22 cellular contexts compared by ENCODE assay signal in the genomic region with DNA sequence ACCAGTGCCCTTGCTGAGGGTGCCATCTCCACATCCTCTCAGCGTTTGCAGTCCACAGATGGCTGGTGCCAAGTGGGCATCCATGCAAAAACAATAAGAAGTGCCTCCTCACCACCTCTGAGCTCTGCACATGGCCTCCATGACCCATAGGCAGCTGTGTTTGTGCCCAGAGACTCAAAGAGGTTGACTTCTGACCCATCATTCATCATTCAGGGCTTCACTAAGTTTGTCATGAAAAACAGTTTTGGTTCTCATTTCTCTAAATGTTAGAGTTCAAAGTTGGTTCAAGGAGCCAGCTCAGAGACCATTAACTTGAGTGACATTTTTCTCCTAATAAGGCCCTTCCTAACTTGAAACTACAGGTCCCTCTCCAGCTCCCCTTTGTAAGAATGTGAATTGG.
"Had no signal": no experiment of that assay in that cellular context is flagged by ENCODE, and none has a peak within 500 bp of the region (broad histone marks: within the 10 kb centered on the region; RNA-seq: fewer than 3 reads in every experiment).

No MANE protein-coding gene starts in this region.

- H3K27me3 ChIP-seq: MG63 had no signal

- H3K9me3 ChIP-seq: MG63 had no signal

- H3K27me3 Mint-ChIP-seq: activated CD4-positive, alpha-beta T cell treated with anti-CD3 and anti-CD28 coated beads, Interleukin-2, amount 10 ng/mL, durations not matched to agents 24 days and 14 days; activated CD8-positive, alpha-beta memory T cell treated with anti-CD3 and anti-CD28 coated beads, Interleukin-2, amount 10 ng/mL, durations not matched to agents 7 days and 5 days; activated T-cell treated with anti-CD3 and anti-CD28 coated beads, Interleukin-2, amount 50 U/mL, for 24 hours; T-helper 17 cell had no signal

- H3K36me3 ChIP-seq: MG63 had no signal

- H3K36me3 Mint-ChIP-seq: activated CD8-positive, alpha-beta memory T cell treated with anti-CD3 and anti-CD28 coated beads, Interleukin-2, amount 10 ng/mL, durations not matched to agents 7 days and 5 days; activated naive CD8-positive, alpha-beta T cell; WTC11 had no signal

- ATAC-seq: activated CD8-positive, alpha-beta memory T cell treated with anti-CD3 and anti-CD28 coated beads, Interleukin-2, amount 10 ng/mL, durations not matched to agents 7 days and 5 days; T-helper 17 cell; WTC11 had no signal

- H3K27ac Mint-ChIP-seq: activated CD4-positive, alpha-beta T cell treated with anti-CD3 and anti-CD28 coated beads, Interleukin-2, amount 10 ng/mL, durations not matched to agents 24 days and 14 days; activated CD8-positive, alpha-beta memory T cell treated with anti-CD3 and anti-CD28 coated beads, Interleukin-2, amount 10 ng/mL, durations not matched to agents 7 days and 5 days; activated naive CD8-positive, alpha-beta T cell; activated T-cell treated with anti-CD3 and anti-CD28 coated beads, Interleukin-2, amount 50 U/mL, for 24 hours; T-helper 17 cell; WTC11 had no signal

- H3K4me3 Mint-ChIP-seq: activated CD4-positive, alpha-beta T cell treated with anti-CD3 and anti-CD28 coated beads, Interleukin-2, amount 10 ng/mL, durations not matched to agents 24 days and 14 days; activated CD8-positive, alpha-beta memory T cell treated with anti-CD3 and anti-CD28 coated beads, Interleukin-2, amount 10 ng/mL, durations not matched to agents 7 days and 5 days; activated naive CD8-positive, alpha-beta T cell; activated T-cell treated with anti-CD3 and anti-CD28 coated beads, Interleukin-2, amount 50 U/mL, for 24 hours; T-helper 17 cell; WTC11 had no signal

- H3K9me3 Mint-ChIP-seq: activated CD4-positive, alpha-beta T cell treated with anti-CD3 and anti-CD28 coated beads, Interleukin-2, amount 10 ng/mL, durations not matched to agents 24 days and 14 days; activated T-cell treated with anti-CD3 and anti-CD28 coated beads, Interleukin-2, amount 50 U/mL, for 24 hours; WTC11 had no signal

- H3K27ac ChIP-seq: PC-9 had no signal

- DNase-seq: activated CD4-positive, alpha-beta T cell treated with anti-CD3 and anti-CD28 coated beads, Interleukin-2, amount 10 ng/mL, durations not matched to agents 24 days and 14 days; activated CD4-positive, alpha-beta T cell treated with anti-CD3 and anti-CD28 coated beads, Interleukin-2, amount 50 U/mL, for 48 hours; activated CD4-positive, CD25-positive, alpha-beta regulatory T cell treated with anti-CD3 and anti-CD28 coated beads, Interleukin-2, amount 50 U/mL, for 72 hours; activated CD8-positive, alpha-beta memory T cell treated with anti-CD3 and anti-CD28 coated beads, Interleukin-2, amount 10 ng/mL, durations not matched to agents 7 days and 5 days; activated effector memory CD4-positive, alpha-beta T cell treated with anti-CD3 and anti-CD28 coated beads, Interleukin-2, amount 50 U/mL, for 16 hours; activated naive CD4-positive, alpha-beta T cell treated with Interleukin-2 at 50 U/mL for 16 hours; activated T-cell treated with anti-CD3 and anti-CD28 coated beads, Interleukin-2, amount 50 U/mL, for 24 hours; amygdala; cerebellar nuclear complex; MG63; NCI-H1105; NCI-H1436; NCI-H1694 treated with DMSO at 0.1 percent for 48 hours; NCI-H2029 treated with DMSO at 0.1 percent for 48 hours; NCI-H510A treated with DMSO at 0.1 percent for 48 hours; NCI-H69; PC-9; SIG-M5; T-helper 17 cell; T-helper 9 cell had no signal

- H3K4me1 Mint-ChIP-seq: activated CD4-positive, alpha-beta T cell treated with anti-CD3 and anti-CD28 coated beads, Interleukin-2, amount 10 ng/mL, durations not matched to agents 24 days and 14 days; activated CD8-positive, alpha-beta memory T cell treated with anti-CD3 and anti-CD28 coated beads, Interleukin-2, amount 10 ng/mL, durations not matched to agents 7 days and 5 days; T-helper 17 cell; WTC11 had no signal

- H3K4me3 ChIP-seq: MG63, PC-9 had no signal
